1 cellular context compared by ENCODE assay signal in the genomic region with DNA sequence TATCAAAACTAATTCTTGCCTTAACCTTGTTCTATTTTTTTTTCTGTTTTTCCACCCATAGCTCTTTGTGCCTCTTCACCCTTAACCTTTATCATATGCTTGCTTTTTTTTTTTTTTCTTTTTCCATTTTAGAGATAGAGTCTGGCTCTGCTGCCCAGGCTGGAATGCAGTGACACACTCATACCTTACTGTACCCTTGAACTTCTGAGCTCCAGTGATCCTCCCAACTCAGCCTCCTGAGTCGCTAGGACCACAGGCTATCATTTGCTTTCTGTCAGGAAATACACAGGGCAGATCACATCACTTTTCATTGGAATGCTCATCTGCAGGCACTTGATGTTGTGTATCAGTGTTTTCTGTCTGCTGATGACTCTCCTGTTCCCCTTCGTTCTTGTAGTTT.
TF ChIP-seq lines count a peak whose summit lies in the region.

No MANE protein-coding gene starts in this region.

TF ChIP-seq in HepG2, 621 proteins besides CTCF, POLR2A, EP300 and RAD21:
- TF ChIP-seq, protein P1, sequence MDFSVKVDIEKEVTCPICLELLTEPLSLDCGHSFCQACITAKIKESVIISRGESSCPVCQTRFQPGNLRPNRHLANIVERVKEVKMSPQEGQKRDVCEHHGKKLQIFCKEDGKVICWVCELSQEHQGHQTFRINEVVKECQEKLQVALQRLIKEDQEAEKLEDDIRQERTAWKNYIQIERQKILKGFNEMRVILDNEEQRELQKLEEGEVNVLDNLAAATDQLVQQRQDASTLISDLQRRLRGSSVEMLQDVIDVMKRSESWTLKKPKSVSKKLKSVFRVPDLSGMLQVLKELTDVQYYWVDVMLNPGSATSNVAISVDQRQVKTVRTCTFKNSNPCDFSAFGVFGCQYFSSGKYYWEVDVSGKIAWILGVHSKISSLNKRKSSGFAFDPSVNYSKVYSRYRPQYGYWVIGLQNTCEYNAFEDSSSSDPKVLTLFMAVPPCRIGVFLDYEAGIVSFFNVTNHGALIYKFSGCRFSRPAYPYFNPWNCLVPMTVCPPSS (IDR thresholded peaks at IDR 0.05), result no peak
- no peak for TF ChIP-seq FOXP1 (IDR thresholded peaks at IDR 0.05)
- TF ChIP-seq FOXP1 (CRISPR knock-in tag; IDR thresholded peaks at IDR 0.05), result no peak
- no peak for TF ChIP-seq REXO4 (CRISPR knock-in tag; IDR thresholded peaks at IDR 0.05; ENCODE audit: borderline replicate concordance)
- TF ChIP-seq, protein P2, sequence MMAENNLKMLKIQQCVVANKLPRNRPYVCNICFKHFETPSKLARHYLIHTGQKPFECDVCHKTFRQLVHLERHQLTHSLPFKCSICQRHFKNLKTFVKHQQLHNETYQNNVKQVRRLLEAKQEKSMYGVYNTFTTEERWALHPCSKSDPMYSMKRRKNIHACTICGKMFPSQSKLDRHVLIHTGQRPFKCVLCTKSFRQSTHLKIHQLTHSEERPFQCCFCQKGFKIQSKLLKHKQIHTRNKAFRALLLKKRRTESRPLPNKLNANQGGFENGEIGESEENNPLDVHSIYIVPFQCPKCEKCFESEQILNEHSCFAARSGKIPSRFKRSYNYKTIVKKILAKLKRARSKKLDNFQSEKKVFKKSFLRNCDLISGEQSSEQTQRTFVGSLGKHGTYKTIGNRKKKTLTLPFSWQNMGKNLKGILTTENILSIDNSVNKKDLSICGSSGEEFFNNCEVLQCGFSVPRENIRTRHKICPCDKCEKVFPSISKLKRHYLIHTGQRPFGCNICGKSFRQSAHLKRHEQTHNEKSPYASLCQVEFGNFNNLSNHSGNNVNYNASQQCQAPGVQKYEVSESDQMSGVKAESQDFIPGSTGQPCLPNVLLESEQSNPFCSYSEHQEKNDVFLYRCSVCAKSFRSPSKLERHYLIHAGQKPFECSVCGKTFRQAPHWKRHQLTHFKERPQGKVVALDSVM (CRISPR knock-in tag; IDR thresholded peaks at IDR 0.05), result peak; percentile 80
- TF ChIP-seq, protein P3, sequence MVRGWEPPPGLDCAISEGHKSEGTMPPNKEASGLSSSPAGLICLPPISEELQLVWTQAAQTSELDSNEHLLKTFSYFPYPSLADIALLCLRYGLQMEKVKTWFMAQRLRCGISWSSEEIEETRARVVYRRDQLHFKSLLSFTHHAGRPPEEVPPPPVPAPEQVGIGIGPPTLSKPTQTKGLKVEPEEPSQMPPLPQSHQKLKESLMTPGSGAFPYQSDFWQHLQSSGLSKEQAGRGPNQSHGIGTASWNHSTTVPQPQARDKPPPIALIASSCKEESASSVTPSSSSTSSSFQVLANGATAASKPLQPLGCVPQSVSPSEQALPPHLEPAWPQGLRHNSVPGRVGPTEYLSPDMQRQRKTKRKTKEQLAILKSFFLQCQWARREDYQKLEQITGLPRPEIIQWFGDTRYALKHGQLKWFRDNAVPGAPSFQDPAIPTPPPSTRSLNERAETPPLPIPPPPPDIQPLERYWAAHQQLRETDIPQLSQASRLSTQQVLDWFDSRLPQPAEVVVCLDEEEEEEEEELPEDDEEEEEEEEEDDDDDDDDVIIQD (CRISPR knock-in tag; IDR thresholded peaks at IDR 0.05; ENCODE audit: low read depth), result no peak
- TF ChIP-seq ZKSCAN8 (CRISPR knock-in tag; IDR thresholded peaks at IDR 0.05; ENCODE audit: borderline replicate concordance), result no peak
- peak; percentile 28 for TF ChIP-seq TEAD3 (CRISPR knock-in tag; optimal IDR thresholded peaks at IDR 0.05; ENCODE audit: borderline replicate concordance)
- TF ChIP-seq ZNF232 (CRISPR knock-in tag; IDR thresholded peaks at IDR 0.05; ENCODE audit: borderline replicate concordance), result no peak
- no peak for TF ChIP-seq ZNF550 (CRISPR knock-in tag; IDR thresholded peaks at IDR 0.05; ENCODE audit: borderline replicate concordance)
- TF ChIP-seq TAF15 (IDR thresholded peaks at IDR 0.05; ENCODE audit: low read depth, low read length, poor library complexity, severe bottlenecking), result no peak
- no peak for TF ChIP-seq NPAS2 (CRISPR knock-in tag; IDR thresholded peaks at IDR 0.05; ENCODE audit: borderline replicate concordance)
- TF ChIP-seq, protein P4, sequence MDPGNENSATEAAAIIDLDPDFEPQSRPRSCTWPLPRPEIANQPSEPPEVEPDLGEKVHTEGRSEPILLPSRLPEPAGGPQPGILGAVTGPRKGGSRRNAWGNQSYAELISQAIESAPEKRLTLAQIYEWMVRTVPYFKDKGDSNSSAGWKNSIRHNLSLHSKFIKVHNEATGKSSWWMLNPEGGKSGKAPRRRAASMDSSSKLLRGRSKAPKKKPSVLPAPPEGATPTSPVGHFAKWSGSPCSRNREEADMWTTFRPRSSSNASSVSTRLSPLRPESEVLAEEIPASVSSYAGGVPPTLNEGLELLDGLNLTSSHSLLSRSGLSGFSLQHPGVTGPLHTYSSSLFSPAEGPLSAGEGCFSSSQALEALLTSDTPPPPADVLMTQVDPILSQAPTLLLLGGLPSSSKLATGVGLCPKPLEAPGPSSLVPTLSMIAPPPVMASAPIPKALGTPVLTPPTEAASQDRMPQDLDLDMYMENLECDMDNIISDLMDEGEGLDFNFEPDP (CRISPR knock-in tag; conservative IDR thresholded peaks at IDR 0.05), result no peak
- no peak for TF ChIP-seq NR2F2 (IDR thresholded peaks at IDR 0.05; ENCODE audit: borderline replicate concordance, low read depth)
- no peak for TF ChIP-seq ZNF747 (CRISPR knock-in tag; IDR thresholded peaks at IDR 0.05; ENCODE audit: borderline replicate concordance)
- TF ChIP-seq ZNF652 (CRISPR knock-in tag; IDR thresholded peaks at IDR 0.05; ENCODE audit: borderline replicate concordance, low read depth), result no peak
- TF ChIP-seq STAT5B (CRISPR knock-in tag; IDR thresholded peaks at IDR 0.05), result no peak
- peak; percentile 73 for TF ChIP-seq ZNF121 (CRISPR knock-in tag; IDR thresholded peaks at IDR 0.05)
- no peak for TF ChIP-seq NCOR1 (IDR thresholded peaks at IDR 0.05; ENCODE audit: borderline replicate concordance, low read length)
- TF ChIP-seq ZNF619 (CRISPR knock-in tag; IDR thresholded peaks at IDR 0.05), result no peak
- TF ChIP-seq CBX2 (IDR thresholded peaks at IDR 0.05; ENCODE audit: low read depth, low read length), result no peak
- no peak for TF ChIP-seq CBX2 (CRISPR knock-in tag; IDR thresholded peaks at IDR 0.05; ENCODE audit: low read depth)
- TF ChIP-seq NBN (conservative IDR thresholded peaks at IDR 0.05), result no peak
- no peak for TF ChIP-seq LCORL (IDR thresholded peaks at IDR 0.05)
- TF ChIP-seq LCORL (CRISPR knock-in tag; IDR thresholded peaks at IDR 0.05), result no peak
- no peak for TF ChIP-seq PHF21A (CRISPR knock-in tag; IDR thresholded peaks at IDR 0.05)
- TF ChIP-seq TMF1 (CRISPR knock-in tag; IDR thresholded peaks at IDR 0.05; ENCODE audit: low read depth), result no peak
TF ChIP-seq in HepG2: peak in this region for 3.
